Comparison of ENCODE assay signal across 22 cellular contexts in genomic region chr6:2614155-2614554, GRCh38.
DNase-seq lines count a peak whose midpoint lies in the region; ATAC-seq, FAIRE-seq and TF ChIP-seq lines count a peak whose summit lies in the region.
"Had no signal": no experiment of that assay in that cellular context is flagged by ENCODE, and none has a peak within 500 bp of the region (broad histone marks: within the 10 kb centered on the region; RNA-seq: fewer than 3 reads in every experiment).

No MANE protein-coding gene starts in this region.

- no peak overlapping the region for H3K4me3 Mint-ChIP-seq in stimulated activated memory B cell treated with anti-CD40 and anti-IgM and Interleukin-4, amounts not matched to agents 10 μg/mL and 1 μg/mL and 100 μg/mL, for 72 hours
- no peak overlapping the region for H3K4me3 Mint-ChIP-seq in activated CD4-positive, alpha-beta memory T cell treated with anti-CD3 and anti-CD28 coated beads, Interleukin-2, amount 10 ng/mL, durations not matched to agents 7 days and 5 days
- H3K4me3 Mint-ChIP-seq: CD14-positive monocyte; CD4-positive, alpha-beta memory T cell; CD4-positive, CD25-positive, alpha-beta regulatory T cell; CD8-positive, alpha-beta memory T cell had no signal

- H3K4me2 ChIP-seq in HCT116 (ENCODE audit: low read length) (no peak overlapping the region), K562 (ENCODE audit: insufficient read depth, low read length) (no peak overlapping the region)
- H3K4me2 ChIP-seq: BLaER1 had no signal

- H3K4me3 ChIP-seq in HCT116 (replicated peaks in 1 of 2; ENCODE audit: low read depth in 1 of 2, low read length in 2 of 2) (no peak overlapping the region), HEK293 (ENCODE audit: low read depth, low read length) (no peak overlapping the region), K562 (no peak overlapping the region)
- H3K4me3 ChIP-seq: BLaER1 had no signal

- H4K20me1 ChIP-seq in HCT116 (ENCODE audit: insufficient read depth) (no peaks in the 10 kb centered on the region), K562 (replicated peaks; ENCODE audit: control insufficient read depth, insufficient read depth, low read length) (no peaks in the 10 kb centered on the region)
- H4K20me1 ChIP-seq: BLaER1 had no signal

- H3K36me3 ChIP-seq in HCT116 (ENCODE audit: control insufficient read depth in 1 of 2, insufficient read depth in 2 of 2, low read length in 2 of 2) (no peaks in the 10 kb centered on the region), HEK293 (ENCODE audit: control insufficient read depth in 2 of 2, insufficient read depth in 1 of 2, low read length in 2 of 2) (no peaks in the 10 kb centered on the region), K562 (ENCODE audit: control insufficient read depth, insufficient read depth, low read length) (no peaks in the 10 kb centered on the region)
- H3K36me3 ChIP-seq: BE2C, BLaER1 had no signal

- H3K27ac Mint-ChIP-seq in stimulated activated memory B cell treated with anti-CD40 and anti-IgM and Interleukin-4, amounts not matched to agents 10 μg/mL and 1 μg/mL and 100 μg/mL, for 72 hours = no peak overlapping the region
- H3K27ac Mint-ChIP-seq in activated CD4-positive, alpha-beta memory T cell treated with anti-CD3 and anti-CD28 coated beads, Interleukin-2, amount 10 ng/mL, durations not matched to agents 7 days and 5 days = no peak overlapping the region
- H3K27ac Mint-ChIP-seq: CD14-positive monocyte; CD4-positive, alpha-beta memory T cell; CD4-positive, CD25-positive, alpha-beta regulatory T cell; CD8-positive, alpha-beta memory T cell had no signal

- no peak overlapping the region for H3K9ac ChIP-seq in HCT116 (ENCODE audit: low read length)
- H3K9ac ChIP-seq in K562 (ENCODE audit: insufficient read depth in 1 of 2, low read depth in 2 of 2, low read length in 2 of 2) = no peak overlapping the region
- H3K9ac ChIP-seq: BLaER1 had no signal

- no peaks in the 10 kb centered on the region for H3K79me2 ChIP-seq in HCT116 (ENCODE audit: insufficient read depth, low read length)
- H3K79me2 ChIP-seq in K562 (ENCODE audit: control insufficient read depth, insufficient read depth, low read length) = no peaks in the 10 kb centered on the region

- H3K36me3 Mint-ChIP-seq in stimulated activated memory B cell treated with anti-CD40 and anti-IgM and Interleukin-4, amounts not matched to agents 10 μg/mL and 1 μg/mL and 100 μg/mL, for 72 hours = no peaks in the 10 kb centered on the region
- no peaks in the 10 kb centered on the region for H3K36me3 Mint-ChIP-seq in activated CD4-positive, alpha-beta memory T cell treated with anti-CD3 and anti-CD28 coated beads, Interleukin-2, amount 10 ng/mL, durations not matched to agents 7 days and 5 days (ENCODE audit: low read depth)
- H3K36me3 Mint-ChIP-seq: CD14-positive monocyte; CD4-positive, alpha-beta memory T cell; CD4-positive, CD25-positive, alpha-beta regulatory T cell; CD8-positive, alpha-beta memory T cell had no signal

- RAD21 ChIA-PET in HCT116 (lab: Charles Lee; ENCODE audit: low non-redundant PET in 1 of 2, low total read pairs in 2 of 2, uncharacterized antibody in 2 of 2, unreplicated experiment in 2 of 2) = no interaction called here

- H3K9me2 ChIP-seq in HCT116 (ENCODE audit: insufficient read depth) = no peaks in the 10 kb centered on the region

- H3K9me3 ChIP-seq in HCT116 (ENCODE audit: control insufficient read depth in 1 of 2, insufficient read depth in 1 of 2, low read depth in 1 of 2, low read length in 2 of 2) (no peaks in the 10 kb centered on the region), HEK293 (ENCODE audit: control insufficient read depth, insufficient read depth, low read depth, low read length) (no peaks in the 10 kb centered on the region), K562 (replicated peaks; ENCODE audit: control insufficient read depth, insufficient read depth, low read depth, low read length) (no peaks in the 10 kb centered on the region)
- H3K9me3 ChIP-seq: BE2C had no signal

- H3K27ac ChIP-seq in HCT116 (ENCODE audit: low read depth, low read length) (no peak overlapping the region), HEK293 (ENCODE audit: extremely low read depth, low read depth, low read length) (no peak overlapping the region), K562 (ENCODE audit: extremely low read depth, low read depth, low read length) (no peak overlapping the region)
- H3K27ac ChIP-seq: BLaER1 had no signal

- CTCF ChIA-PET in HCT116 (lab: Charles Lee) (no interaction called here), HEK293 (lab: Yijun Ruan, JAX) (no interaction called here), K562 (lab: Yijun Ruan, JAX; ENCODE audit: low intra/inter-chr PET ratio) (no interaction called here)
- CTCF ChIA-PET in activated CD4-positive, alpha-beta memory T cell treated with anti-CD3 and anti-CD28 coated beads, Interleukin-2, amount 10 ng/mL, durations not matched to agents 7 days and 5 days (lab: Charles Lee) = interaction anchor here (0.8 kb wide), 1 partner anchor 20 kb away, joined by 3 read pairs; no protein-coding TSS in a partner anchor

- no peak for TF ChIP-seq EP300 in K562 (IDR thresholded peaks at IDR 0.05; ENCODE audit: low read length)

- peaks cover 17% of the 10 kb centered on the region for H3K27me3 Mint-ChIP-seq in stimulated activated memory B cell treated with anti-CD40 and anti-IgM and Interleukin-4, amounts not matched to agents 10 μg/mL and 1 μg/mL and 100 μg/mL, for 72 hours
- H3K27me3 Mint-ChIP-seq in activated CD4-positive, alpha-beta memory T cell treated with anti-CD3 and anti-CD28 coated beads, Interleukin-2, amount 10 ng/mL, durations not matched to agents 7 days and 5 days = peaks cover 52% of the 10 kb centered on the region

- POLR2A ChIA-PET in HCT116 (lab: Charles Lee) (no interaction called here), HEK293 (lab: Yijun Ruan, JAX) (no interaction called here), K562 (lab: Yijun Ruan, JAX) (no interaction called here)
- POLR2A ChIA-PET in activated CD4-positive, alpha-beta memory T cell treated with anti-CD3 and anti-CD28 coated beads, Interleukin-2, amount 10 ng/mL, durations not matched to agents 7 days and 5 days (lab: Charles Lee) = no interaction called here

- H3K9me1 ChIP-seq in K562 (ENCODE audit: control insufficient read depth, insufficient read depth, low read length) = no peaks in the 10 kb centered on the region

- DNase-seq in HCT116 (ENCODE audit: low read depth, low spot score) = no peak
- DNase-seq in K562 (ENCODE audit: extremely low read depth in 1 of 4, low spot score in 3 of 4) = no peak
- DNase-seq in activated CD4-positive, alpha-beta memory T cell treated with anti-CD3 and anti-CD28 coated beads, Interleukin-2, amount 10 ng/mL, durations not matched to agents 7 days and 5 days = no peak
- DNase-seq in DMS 273 (lab: John Stamatoyannopoulos, UW; ENCODE audit: unreplicated experiment) = no peak
- DNase-seq: 8988T; ACHN; BE2C; C1 segment of cervical spinal cord; CD4-positive, alpha-beta memory T cell; CD4-positive, CD25-positive, alpha-beta regulatory T cell; CD8-positive, alpha-beta memory T cell; COR-L47; DMS79 treated with DMSO at 0.1 percent for 48 hours; GF-D8 had no signal

- WGBS in K562 (ENCODE audit: insufficient coverage, low coverage, missing lambda C conversion rate) = 4% methylated on average over 6 of the region's 6 CpGs

- TF ChIP-seq CTCF in HCT116 (IDR thresholded peaks at IDR 0.05 in 2 of 3, conservative IDR thresholded peaks at IDR 0.05 in 1 of 3; ENCODE audit: borderline replicate concordance in 1 of 3, insufficient read depth in 1 of 3, low read depth in 2 of 3, low read length in 2 of 3) = no peak
- TF ChIP-seq CTCF in HEK293 (tag by site-specific recombination; IDR thresholded peaks at IDR 0.05) = no peak
- TF ChIP-seq CTCF in K562 (IDR thresholded peaks at IDR 0.05 in 2 of 3, conservative IDR thresholded peaks at IDR 0.05 in 1 of 3; ENCODE audit: insufficient read depth in 2 of 3, low read depth in 1 of 3, low read length in 3 of 3) = no peak

- H3K4me1 Mint-ChIP-seq in stimulated activated memory B cell treated with anti-CD40 and anti-IgM and Interleukin-4, amounts not matched to agents 10 μg/mL and 1 μg/mL and 100 μg/mL, for 72 hours = no peaks in the 10 kb centered on the region
- H3K4me1 Mint-ChIP-seq in activated CD4-positive, alpha-beta memory T cell treated with anti-CD3 and anti-CD28 coated beads, Interleukin-2, amount 10 ng/mL, durations not matched to agents 7 days and 5 days = no peaks in the 10 kb centered on the region
- H3K4me1 Mint-ChIP-seq: CD14-positive monocyte; CD4-positive, alpha-beta memory T cell; CD4-positive, CD25-positive, alpha-beta regulatory T cell; CD8-positive, alpha-beta memory T cell had no signal

- H3K27me3 ChIP-seq in HCT116 (ENCODE audit: insufficient read depth, low read length) = no peaks in the 10 kb centered on the region
- H3K27me3 ChIP-seq in K562 (ENCODE audit: control insufficient read depth in 2 of 2, insufficient read depth in 2 of 2, low read length in 2 of 2) = peaks cover 7% of the 10 kb centered on the region in 2 experiments
- H3K27me3 ChIP-seq: BLaER1 had no signal

- no peak for ATAC-seq in HCT116
- ATAC-seq in K562 = no peak
- ATAC-seq in stimulated activated memory B cell treated with anti-CD40 and anti-IgM and Interleukin-4, amounts not matched to agents 10 μg/mL and 1 μg/mL and 100 μg/mL, for 72 hours = no peak

- H3K4me1 ChIP-seq in HCT116 (ENCODE audit: control insufficient read depth in 1 of 2, insufficient read depth in 2 of 2, low read length in 2 of 2) (peaks cover 0 to 15% of the 10 kb centered on the region in 2 experiments; a peak in 2 of 4 replicates), HEK293 (ENCODE audit: control insufficient read depth, insufficient read depth, low read length) (peaks cover 2% of the 10 kb centered on the region; the same call in 1 of the 2 replicates), K562 (replicated peaks in 1 of 2; ENCODE audit: control insufficient read depth in 2 of 2, insufficient read depth in 2 of 2, low read length in 2 of 2) (no peaks in the 10 kb centered on the region)
- H3K4me1 ChIP-seq: BE2C, BLaER1 had no signal

- no peak for FAIRE-seq in K562 (lab: Jason Lieb, UNC)
- FAIRE-seq: A204.1, G401.6, GM12891, GM19239 had no signal

- H3K9me3 Mint-ChIP-seq in stimulated activated memory B cell treated with anti-CD40 and anti-IgM and Interleukin-4, amounts not matched to agents 10 μg/mL and 1 μg/mL and 100 μg/mL, for 72 hours = peaks cover 5% of the 10 kb centered on the region
- peaks cover 7% of the 10 kb centered on the region for H3K9me3 Mint-ChIP-seq in activated CD4-positive, alpha-beta memory T cell treated with anti-CD3 and anti-CD28 coated beads, Interleukin-2, amount 10 ng/mL, durations not matched to agents 7 days and 5 days

- BruUV-seq in HCT116 (replicated peaks; lab: Mats Ljungman, UMichigan) = no TSS peak
- no TSS peak for BruUV-seq in K562 (replicated peaks; lab: Mats Ljungman, UMichigan)

- TF ChIP-seq RAD21 in HCT116 (IDR thresholded peaks at IDR 0.05; ENCODE audit: low read depth) (no peak), K562 (CRISPR knock-in tag; conservative IDR thresholded peaks at IDR 0.05 in 1 of 2, IDR thresholded peaks at IDR 0.05 in 1 of 2) (no peak)

- H2AFZ ChIP-seq in HCT116 (ENCODE audit: low read depth, low read length, poor library complexity, severe bottlenecking) (no peak overlapping the region), K562 (ENCODE audit: low read depth, low read length) (no peak overlapping the region)

- TF ChIP-seq POLR2A in HCT116 (IDR thresholded peaks at IDR 0.05; ENCODE audit: borderline replicate concordance, extremely low read depth, insufficient read depth, insufficient read length) (no peak), K562 (conservative IDR thresholded peaks at IDR 0.05) (no peak)

- in situ Hi-C loops in K562 (cut with MboI) = no loop called here

- intact Hi-C loops in HCT116 (cut with micrococcal nuclease) (no loop called here), K562 (cut with micrococcal nuclease) (no loop called here)
